Comparison of ENCODE assay signal across 1 cellular context in the genomic region with DNA sequence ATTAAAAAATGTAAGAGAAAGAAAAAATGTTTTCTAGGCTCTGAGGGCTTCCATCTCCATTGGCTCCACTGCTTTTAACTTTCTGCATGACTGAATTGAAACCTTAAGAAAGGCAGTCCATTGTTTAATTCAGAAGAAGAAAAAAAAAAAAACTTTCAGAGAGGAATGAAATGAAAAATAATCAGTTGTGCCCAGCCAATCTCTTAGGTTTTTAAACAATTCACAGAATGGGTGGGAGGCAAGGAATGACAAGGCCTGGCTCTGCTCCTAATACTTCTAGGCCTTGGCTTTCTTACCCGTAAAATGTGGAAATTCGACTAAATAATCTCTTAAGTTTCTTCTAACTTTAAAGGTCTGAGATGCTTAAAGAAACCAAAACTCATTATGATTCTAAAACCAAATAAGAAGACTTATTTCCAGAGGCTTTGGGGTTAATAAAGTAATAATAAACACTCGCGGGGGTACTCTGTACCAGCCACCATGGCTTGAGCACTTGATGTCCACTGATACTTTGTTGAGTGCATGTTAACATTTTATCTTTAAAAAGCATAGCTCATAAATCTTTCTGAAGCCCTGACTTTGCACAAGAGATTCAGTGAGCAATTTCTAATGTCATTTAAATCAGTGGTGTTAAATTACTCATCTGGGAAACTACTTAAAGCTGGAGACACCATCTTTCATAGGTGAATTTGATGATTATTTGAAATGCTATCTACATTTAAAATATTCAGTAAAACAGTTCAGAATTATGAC.
TF ChIP-seq lines count a peak whose summit lies in the region.

No MANE protein-coding gene starts in this region.

TF ChIP-seq in K562, 482 proteins besides CTCF, POLR2A, EP300 and RAD21 (continued from another document):
- TF ChIP-seq, protein P1, sequence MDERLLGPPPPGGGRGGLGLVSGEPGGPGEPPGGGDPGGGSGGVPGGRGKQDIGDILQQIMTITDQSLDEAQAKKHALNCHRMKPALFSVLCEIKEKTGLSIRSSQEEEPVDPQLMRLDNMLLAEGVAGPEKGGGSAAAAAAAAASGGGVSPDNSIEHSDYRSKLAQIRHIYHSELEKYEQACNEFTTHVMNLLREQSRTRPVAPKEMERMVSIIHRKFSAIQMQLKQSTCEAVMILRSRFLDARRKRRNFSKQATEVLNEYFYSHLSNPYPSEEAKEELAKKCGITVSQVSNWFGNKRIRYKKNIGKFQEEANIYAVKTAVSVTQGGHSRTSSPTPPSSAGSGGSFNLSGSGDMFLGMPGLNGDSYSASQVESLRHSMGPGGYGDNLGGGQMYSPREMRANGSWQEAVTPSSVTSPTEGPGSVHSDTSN (CRISPR knock-in tag; IDR thresholded peaks at IDR 0.05; ENCODE audit: low read depth), result no peak
- TF ChIP-seq, protein P1 (tag; conservative IDR thresholded peaks at IDR 0.05; ENCODE audit: low read depth), result peak; percentile 85
- TF ChIP-seq PKNOX1 (IDR thresholded peaks at IDR 0.05) (peak; percentile 72), KDM5B (IDR thresholded peaks at IDR 0.05; ENCODE audit: insufficient replicate concordance, low read depth, low read length) (no peak)
TF ChIP-seq in K562: peak in this region for 3.
